In genomic region chr1:24762133-24762676, GRCh38 we compare ENCODE assay signal across 1 cellular context.
TF ChIP-seq lines count a peak whose summit lies in the region.

No MANE protein-coding gene starts in this region.

TF ChIP-seq in GM23338, 12 proteins besides CTCF, POLR2A, EP300 and RAD21 (continued from another document):
- TF ChIP-seq REST (IDR thresholded peaks at IDR 0.05; ENCODE audit: unreplicated experiment) (no peak), CREB1 (CRISPR knock-in tag; IDR thresholded peaks at IDR 0.05; ENCODE audit: low read depth) (no peak), ETS1 (IDR thresholded peaks at IDR 0.05) (no peak), STAT1 (IDR thresholded peaks at IDR 0.05; ENCODE audit: unreplicated experiment) (no peak), ZNF114 (CRISPR knock-in tag; IDR thresholded peaks at IDR 0.05) (no peak)
- TF ChIP-seq, protein P1, sequence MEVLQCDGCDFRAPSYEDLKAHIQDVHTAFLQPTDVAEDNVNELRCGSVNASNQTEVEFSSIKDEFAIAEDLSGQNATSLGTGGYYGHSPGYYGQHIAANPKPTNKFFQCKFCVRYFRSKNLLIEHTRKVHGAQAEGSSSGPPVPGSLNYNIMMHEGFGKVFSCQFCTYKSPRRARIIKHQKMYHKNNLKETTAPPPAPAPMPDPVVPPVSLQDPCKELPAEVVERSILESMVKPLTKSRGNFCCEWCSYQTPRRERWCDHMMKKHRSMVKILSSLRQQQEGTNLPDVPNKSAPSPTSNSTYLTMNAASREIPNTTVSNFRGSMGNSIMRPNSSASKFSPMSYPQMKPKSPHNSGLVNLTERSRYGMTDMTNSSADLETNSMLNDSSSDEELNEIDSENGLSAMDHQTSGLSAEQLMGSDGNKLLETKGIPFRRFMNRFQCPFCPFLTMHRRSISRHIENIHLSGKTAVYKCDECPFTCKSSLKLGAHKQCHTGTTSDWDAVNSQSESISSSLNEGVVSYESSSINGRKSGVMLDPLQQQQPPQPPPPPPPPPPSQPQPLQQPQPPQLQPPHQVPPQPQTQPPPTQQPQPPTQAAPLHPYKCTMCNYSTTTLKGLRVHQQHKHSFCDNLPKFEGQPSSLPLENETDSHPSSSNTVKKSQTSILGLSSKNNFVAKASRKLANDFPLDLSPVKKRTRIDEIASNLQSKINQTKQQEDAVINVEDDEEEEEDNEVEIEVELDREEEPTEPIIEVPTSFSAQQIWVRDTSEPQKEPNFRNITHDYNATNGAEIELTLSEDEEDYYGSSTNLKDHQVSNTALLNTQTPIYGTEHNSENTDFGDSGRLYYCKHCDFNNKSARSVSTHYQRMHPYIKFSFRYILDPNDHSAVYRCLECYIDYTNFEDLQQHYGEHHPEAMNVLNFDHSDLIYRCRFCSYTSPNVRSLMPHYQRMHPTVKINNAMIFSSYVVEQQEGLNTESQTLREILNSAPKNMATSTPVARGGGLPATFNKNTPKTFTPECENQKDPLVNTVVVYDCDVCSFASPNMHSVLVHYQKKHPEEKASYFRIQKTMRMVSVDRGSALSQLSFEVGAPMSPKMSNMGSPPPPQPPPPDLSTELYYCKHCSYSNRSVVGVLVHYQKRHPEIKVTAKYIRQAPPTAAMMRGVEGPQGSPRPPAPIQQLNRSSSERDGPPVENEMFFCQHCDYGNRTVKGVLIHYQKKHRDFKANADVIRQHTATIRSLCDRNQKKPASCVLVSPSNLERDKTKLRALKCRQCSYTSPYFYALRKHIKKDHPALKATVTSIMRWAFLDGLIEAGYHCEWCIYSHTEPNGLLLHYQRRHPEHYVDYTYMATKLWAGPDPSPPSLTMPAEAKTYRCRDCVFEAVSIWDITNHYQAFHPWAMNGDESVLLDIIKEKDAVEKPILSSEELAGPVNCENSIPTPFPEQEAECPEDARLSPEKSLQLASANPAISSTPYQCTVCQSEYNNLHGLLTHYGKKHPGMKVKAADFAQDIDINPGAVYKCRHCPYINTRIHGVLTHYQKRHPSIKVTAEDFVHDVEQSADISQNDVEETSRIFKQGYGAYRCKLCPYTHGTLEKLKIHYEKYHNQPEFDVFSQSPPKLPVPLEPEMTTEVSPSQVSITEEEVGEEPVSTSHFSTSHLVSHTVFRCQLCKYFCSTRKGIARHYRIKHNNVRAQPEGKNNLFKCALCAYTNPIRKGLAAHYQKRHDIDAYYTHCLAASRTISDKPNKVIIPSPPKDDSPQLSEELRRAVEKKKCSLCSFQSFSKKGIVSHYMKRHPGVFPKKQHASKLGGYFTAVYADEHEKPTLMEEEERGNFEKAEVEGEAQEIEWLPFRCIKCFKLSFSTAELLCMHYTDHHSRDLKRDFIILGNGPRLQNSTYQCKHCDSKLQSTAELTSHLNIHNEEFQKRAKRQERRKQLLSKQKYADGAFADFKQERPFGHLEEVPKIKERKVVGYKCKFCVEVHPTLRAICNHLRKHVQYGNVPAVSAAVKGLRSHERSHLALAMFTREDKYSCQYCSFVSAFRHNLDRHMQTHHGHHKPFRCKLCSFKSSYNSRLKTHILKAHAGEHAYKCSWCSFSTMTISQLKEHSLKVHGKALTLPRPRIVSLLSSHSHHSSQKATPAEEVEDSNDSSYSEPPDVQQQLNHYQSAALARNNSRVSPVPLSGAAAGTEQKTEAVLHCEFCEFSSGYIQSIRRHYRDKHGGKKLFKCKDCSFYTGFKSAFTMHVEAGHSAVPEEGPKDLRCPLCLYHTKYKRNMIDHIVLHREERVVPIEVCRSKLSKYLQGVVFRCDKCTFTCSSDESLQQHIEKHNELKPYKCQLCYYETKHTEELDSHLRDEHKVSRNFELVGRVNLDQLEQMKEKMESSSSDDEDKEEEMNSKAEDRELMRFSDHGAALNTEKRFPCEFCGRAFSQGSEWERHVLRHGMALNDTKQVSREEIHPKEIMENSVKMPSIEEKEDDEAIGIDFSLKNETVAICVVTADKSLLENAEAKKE (CRISPR knock-in tag; IDR thresholded peaks at IDR 0.05) = no peak
TF ChIP-seq in GM23338: peak in this region for 0.
